ENCODE assay signal across 9 cellular contexts in genomic region chr11:125070699-125071254, GRCh38. TPM values are rescaled to one million over a fixed set of nuclear protein-coding genes. Genes with fewer than 3 reads are reported as not detected.
DNase-seq lines count a peak whose midpoint lies in the region; ATAC-seq and TF ChIP-seq lines count a peak whose summit lies in the region.
"Had no signal": no experiment of that assay in that cellular context is flagged by ENCODE, and none has a peak within 500 bp of the region (broad histone marks: within the 10 kb centered on the region; RNA-seq: fewer than 3 reads in every experiment).

No MANE protein-coding gene starts in this region.

- peaks cover 6% of the 10 kb centered on the region for H3K27me3 ChIP-seq in suprapubic skin
- H3K27me3 ChIP-seq: SJSA1 had no signal

- H3K36me3 Mint-ChIP-seq in activated naive CD8-positive, alpha-beta T cell treated with anti-CD3 and anti-CD28 coated beads, Interleukin-2, amount 50 U/mL, for 24 hours (ENCODE audit: low read depth) = no peaks in the 10 kb centered on the region

- H3K9me3 ChIP-seq in suprapubic skin = no peaks in the 10 kb centered on the region
- H3K9me3 ChIP-seq: SJSA1 had no signal

- no peaks in the 10 kb centered on the region for H3K9me3 Mint-ChIP-seq in activated naive CD8-positive, alpha-beta T cell treated with anti-CD3 and anti-CD28 coated beads, Interleukin-2, amount 50 U/mL, for 24 hours

- TF ChIP-seq POLR2A in suprapubic skin (IDR thresholded peaks at IDR 0.05) = no peak

- no peak overlapping the region for H3K27ac Mint-ChIP-seq in activated naive CD8-positive, alpha-beta T cell treated with anti-CD3 and anti-CD28 coated beads, Interleukin-2, amount 50 U/mL, for 24 hours

- no peak overlapping the region for H3K4me3 Mint-ChIP-seq in activated naive CD8-positive, alpha-beta T cell treated with anti-CD3 and anti-CD28 coated beads, Interleukin-2, amount 50 U/mL, for 24 hours

- DNase-seq in GM10266 (ENCODE audit: extremely low spot score) = peak; percentile 76
- DNase-seq in HT-29 (ENCODE audit: low spot score) = peak; percentile 43
- peak; percentile 38 for DNase-seq in activated naive CD8-positive, alpha-beta T cell treated with anti-CD3 and anti-CD28 coated beads, Interleukin-2, amount 50 U/mL, for 24 hours
- DNase-seq in inferior parietal cortex (ENCODE audit: extremely low spot score) = peak; percentile 33
- DNase-seq in suprapubic skin (ENCODE audit: low spot score in 2 of 2) = peak in 1 of 2 donors; percentile 86
- DNase-seq in activated CD4-positive, alpha-beta T cell treated with anti-CD3 and anti-CD28 coated beads, Interleukin-2, amount 50 U/mL, for 4 hours = no peak
- DNase-seq in DMS153 (lab: John Stamatoyannopoulos, UW) = no peak

- peak overlapping the region; percentile 26 for H3K27ac ChIP-seq in suprapubic skin
- H3K27ac ChIP-seq: SJSA1 had no signal

- WGBS in suprapubic skin = 42% methylated on average over 7 of the region's 7 CpGs

- no peak overlapping the region for H3K4me3 ChIP-seq in suprapubic skin
- H3K4me3 ChIP-seq: SJSA1 had no signal

- no peak for TF ChIP-seq CTCF in GM10266 (IDR thresholded peaks at IDR 0.05; ENCODE audit: control insufficient read depth, insufficient read depth, low read depth, missing control alignments)
- TF ChIP-seq CTCF in suprapubic skin (IDR thresholded peaks at IDR 0.05) = no peak

- peaks cover 17% of the 10 kb centered on the region for H3K27me3 Mint-ChIP-seq in activated naive CD8-positive, alpha-beta T cell treated with anti-CD3 and anti-CD28 coated beads, Interleukin-2, amount 50 U/mL, for 24 hours

- ATAC-seq in GM21529 (IDR thresholded peaks at IDR 0.05; ENCODE audit: unreplicated experiment) = peak; percentile 68
- peak; percentile 86 for ATAC-seq in activated naive CD8-positive, alpha-beta T cell treated with anti-CD3 and anti-CD28 coated beads, Interleukin-2, amount 50 U/mL, for 24 hours

- no peaks in the 10 kb centered on the region for H3K36me3 ChIP-seq in suprapubic skin
- H3K36me3 ChIP-seq: SJSA1 had no signal

- no peak for TF ChIP-seq EP300 in suprapubic skin (IDR thresholded peaks at IDR 0.05)

- H3K4me1 ChIP-seq in suprapubic skin = peaks cover 40% of the 10 kb centered on the region
- H3K4me1 ChIP-seq: SJSA1 had no signal

- peaks cover 28% of the 10 kb centered on the region for H3K4me1 Mint-ChIP-seq in activated naive CD8-positive, alpha-beta T cell treated with anti-CD3 and anti-CD28 coated beads, Interleukin-2, amount 50 U/mL, for 24 hours

RNA-seq across cellular contexts. Expression of gene SLC37A2, which starts 7.7 kb away (rescaled TPM):
- 0.23 and 0.55 TPM in 2 replicates for total RNA-seq in HT-29 (2014; rRNA removed; shearing (Covaris generic))
- 100 to 1,000 TPM in 3 of 4 donors, 10 to 100 TPM in 1; 67.3 to 189 (median 119) TPM for total RNA-seq in suprapubic skin

RNA-seq across cellular contexts. Expression of gene TMEM218, which starts 40.6 kb away (rescaled TPM):
- 20.9 and 26.1 TPM in 2 replicates for total RNA-seq in HT-29 (2014; rRNA removed; shearing (Covaris generic))
- total RNA-seq in suprapubic skin = 10 to 100 TPM in 3 of 4 donors, 1 to 10 TPM in 1; 9.9 to 19.9 (median 14.6) TPM

Comparison
In these comparisons a context has a peak if more than half of its experiments do, and no peak if none do; other contexts are left out.
1. DNase-seq: peak in GM10266 (single experiment), HT-29 (single experiment), activated naive CD8-positive, alpha-beta T cell treated with anti-CD3 and anti-CD28 coated beads, Interleukin-2, amount 50 U/mL, for 24 hours (single experiment) and inferior parietal cortex (single experiment); none in activated CD4-positive, alpha-beta T cell treated with anti-CD3 and anti-CD28 coated beads, Interleukin-2, amount 50 U/mL, for 4 hours (0 of 2) and DMS153 (single experiment).
2. RNA of gene SLC37A2, which starts 7.7 kb away (total RNA-seq): 67.3 to 189 TPM in suprapubic skin; 0.23 to 0.55 TPM in HT-29; every median in the first group is over 10 times any median in the second.